ENCODE assay signal across 8 cellular contexts in the genomic region with DNA sequence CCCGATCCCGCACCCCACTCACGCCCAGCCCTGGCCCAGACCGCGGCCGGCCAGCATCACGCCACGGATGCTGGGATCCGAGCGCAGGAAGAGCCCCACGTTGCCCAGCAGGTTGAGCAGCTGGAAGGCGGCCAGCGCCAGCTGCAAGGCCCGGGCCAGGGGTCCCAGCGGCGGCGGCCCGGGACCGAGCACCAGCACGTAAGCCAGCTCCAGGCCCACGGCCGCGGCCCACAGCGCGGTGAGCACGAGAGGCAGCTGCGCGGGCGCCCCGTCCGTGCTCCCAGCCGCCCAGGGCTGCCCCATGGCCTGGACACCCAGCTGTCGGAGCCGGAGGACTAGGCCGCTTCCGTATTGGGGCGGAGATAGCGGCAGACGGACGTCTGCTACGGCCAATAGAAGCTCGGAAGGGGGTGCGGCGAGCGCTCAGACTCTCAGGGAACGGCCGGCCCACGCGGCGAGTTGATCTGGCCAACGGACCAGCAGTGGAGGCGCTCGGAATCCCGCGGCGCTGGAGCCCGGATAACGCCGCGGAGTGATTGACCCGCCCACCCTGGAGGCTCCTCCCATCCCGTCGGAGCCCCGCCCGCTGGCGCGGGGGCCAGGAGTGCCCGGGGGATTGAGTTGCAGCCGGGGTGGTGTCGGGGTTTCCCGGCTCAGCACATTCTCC. TPM values are rescaled to one million over a fixed set of nuclear protein-coding genes. Genes with fewer than 3 reads are reported as not detected.
DNase-seq lines count a peak whose midpoint lies in the region; FAIRE-seq and TF ChIP-seq lines count a peak whose summit lies in the region.

ZDHHC24 (minus strand) TSS at position 348 of the 667 bp plus-strand sequence; CDS start at position 303, 45 bp downstream.

- H3K79me2 ChIP-seq in Loucy (ENCODE audit: insufficient read depth, low read length) (peaks cover 37% of the 10 kb centered on the region), neural cell (replicated peaks; ENCODE audit: insufficient read depth, low read length) (no peaks in the 10 kb centered on the region)

- peak; percentile 47 for TF ChIP-seq RAD21 in neural cell (conservative IDR thresholded peaks at IDR 0.05)

- H3K36me3 ChIP-seq in Loucy (ENCODE audit: insufficient read depth, low read length) (no peaks in the 10 kb centered on the region; the same call in 1 of the 2 replicates), neural cell (ENCODE audit: insufficient read depth, low read length) (no peaks in the 10 kb centered on the region), stomach (peaks cover 6 to 28% (median 26%) of the 10 kb centered on the region in 4 donors)

- no peak for TF ChIP-seq EP300 in neural cell (conservative IDR thresholded peaks at IDR 0.05; ENCODE audit: poor library complexity, severe bottlenecking)
- no peak for TF ChIP-seq EP300 in stomach (IDR thresholded peaks at IDR 0.05)

- H4K20me1 ChIP-seq in Loucy (ENCODE audit: insufficient read depth, low read length, poor library complexity, severe bottlenecking), result no peaks in the 10 kb centered on the region
- H4K20me1 ChIP-seq in neural cell (ENCODE audit: insufficient read depth), result no peaks in the 10 kb centered on the region

- peak within 1 kb of the TSS; percentile 80 for H2AFZ ChIP-seq in Loucy (ENCODE audit: low read length)
- H2AFZ ChIP-seq in neural cell (ENCODE audit: low read depth, low read length), result peak within 1 kb of the TSS; percentile 48

- peaks cover 4% of the 10 kb centered on the region; the same call in 1 of the 2 replicates for H3F3A ChIP-seq in Loucy (ENCODE audit: low read depth)
- H3F3A ChIP-seq in neural cell (ENCODE audit: insufficient read depth, low read length, poor library complexity, severe bottlenecking), result no peaks in the 10 kb centered on the region

- 0 to 1% (median 0%) methylated on average over 17 to 71 of the region's 71 CpGs for WGBS in stomach, 5 donors

- H3K27ac ChIP-seq in neural cell (ENCODE audit: low read length) (no peak within 1 kb of the TSS), stomach (peak within 1 kb of the TSS; percentile 77 to 93 (median 81))

- H3K4me2 ChIP-seq in Loucy (ENCODE audit: low read depth, low read length, poor library complexity, severe bottlenecking), result peak within 1 kb of the TSS; percentile 95
- H3K4me2 ChIP-seq in neural cell (ENCODE audit: low read length), result peak within 1 kb of the TSS; percentile 87

- peak; percentile 98 for DNase-seq in EL
- peak; percentile 99 for DNase-seq in H54 (ENCODE audit: insufficient read length, low spot score)
- peak; percentile 97 for DNase-seq in SHP77 treated with DMSO at 0.1 percent for 48 hours (lab: John Stamatoyannopoulos, UW)
- DNase-seq in activated effector memory CD4-positive, alpha-beta T cell treated with anti-CD3 and anti-CD28 coated beads, Interleukin-2, amount 50 U/mL, for 16 hours, result peak; percentile 95
- peak; percentile 98 for DNase-seq in fibroblast of villous mesenchyme (ENCODE audit: low read depth)
- peak; percentile 98 for DNase-seq in stomach

- TF ChIP-seq POLR2A in H54 (IDR thresholded peaks at IDR 0.05; ENCODE audit: low read depth, low read length), result peak; percentile 92
- peak in 1 of 4 donors; percentile 43 for TF ChIP-seq POLR2A in stomach (IDR thresholded peaks at IDR 0.05)

- H3K4me3 ChIP-seq in Loucy (ENCODE audit: low read length, poor library complexity, severe bottlenecking) (peak within 1 kb of the TSS; percentile 94), fibroblast of villous mesenchyme (ENCODE audit: low read depth, low read length) (peak within 1 kb of the TSS; percentile 68), neural cell (ENCODE audit: low read length) (peak within 1 kb of the TSS; percentile 81), stomach (peak within 1 kb of the TSS; percentile 68 to 97 (median 80))

- FAIRE-seq in H54 (lab: Jason Lieb, UNC), result no peak

- H3K9ac ChIP-seq in Loucy (ENCODE audit: low read depth, low read length, poor library complexity, severe bottlenecking) (peak within 1 kb of the TSS; percentile 93), neural cell (ENCODE audit: low read length) (peak within 1 kb of the TSS; percentile 86)

- H3K9me2 ChIP-seq in Loucy (replicated peaks; ENCODE audit: low read depth, low read length) (no peaks in the 10 kb centered on the region), neural cell (ENCODE audit: insufficient read depth, low read length) (no peaks in the 10 kb centered on the region)

- H3K9me3 ChIP-seq in Loucy (ENCODE audit: insufficient read depth, low read depth, low read length) (no peaks in the 10 kb centered on the region), neural cell (ENCODE audit: low read length) (no peaks in the 10 kb centered on the region), stomach (no peaks in the 10 kb centered on the region)

- H3K27me3 ChIP-seq in Loucy (ENCODE audit: insufficient read depth, low read length, poor library complexity, severe bottlenecking), result no peaks in the 10 kb centered on the region
- H3K27me3 ChIP-seq in neural cell (ENCODE audit: insufficient read depth, low read depth, low read length), result no peaks in the 10 kb centered on the region
- H3K27me3 ChIP-seq in stomach, result peaks cover 0 to 4% (median 0%) of the 10 kb centered on the region in 3 donors

- H3K4me1 ChIP-seq in Loucy (ENCODE audit: insufficient read depth, low read length, poor library complexity, severe bottlenecking) (peaks cover 16% of the 10 kb centered on the region), stomach (peaks cover 17 to 47% (median 37%) of the 10 kb centered on the region in 4 donors)

- TF ChIP-seq CTCF in Loucy (conservative IDR thresholded peaks at IDR 0.05; ENCODE audit: low read length) (no peak), fibroblast of villous mesenchyme (IDR thresholded peaks at IDR 0.05; ENCODE audit: insufficient read depth, low read depth, low read length) (no peak), neural cell (IDR thresholded peaks at IDR 0.05; ENCODE audit: poor library complexity, severe bottlenecking) (no peak), stomach (IDR thresholded peaks at IDR 0.05) (no peak)

- intact Hi-C loops in stomach (cut with DNase I; ENCODE audit: low total_unique reads), result no loop called here

TF ChIP-seq in neural cell, 6 proteins besides CTCF, POLR2A, EP300 and RAD21:
- TF ChIP-seq MXI1 (conservative IDR thresholded peaks at IDR 0.05; ENCODE audit: poor library complexity, severe bottlenecking) (peak; percentile 75), REST (IDR thresholded peaks at IDR 0.05; ENCODE audit: borderline replicate concordance) (no peak), TAF1 (IDR thresholded peaks at IDR 0.05; ENCODE audit: low read depth) (peak; percentile 69), SMC3 (conservative IDR thresholded peaks at IDR 0.05; ENCODE audit: poor library complexity) (peak; percentile 54), POLR2AphosphoS5 (IDR thresholded peaks at IDR 0.05) (peak; percentile 56), EZH2 (IDR thresholded peaks at IDR 0.05; ENCODE audit: borderline replicate concordance, insufficient read depth, low read length, poor library complexity, severe bottlenecking) (no peak)

RNA-seq across cellular contexts. Expression of gene ZDHHC24, which starts in this region (rescaled TPM):
- total RNA-seq in fibroblast of villous mesenchyme, result 9.5 and 11.0 TPM in 2 replicates
- polyA plus RNA-seq in neural cell, result 14.9 and 15.9 TPM in 2 replicates
- polyA minus RNA-seq in neural cell, result 10.5 and 12.4 TPM in 2 replicates
- total RNA-seq in stomach, result 10 to 100 TPM in 2 of 5 donors, 1 to 10 TPM in 3; 6.8 to 73.9 (median 8.9) TPM
- polyA plus RNA-seq in stomach, result 1 to 10 TPM; 2.6 to 6.5 (median 4.3) TPM
